1 cellular context compared by ENCODE assay signal in genomic region chr2:14285812-14286211, GRCh38.
TF ChIP-seq lines count a peak whose summit lies in the region.

No MANE protein-coding gene starts in this region.

TF ChIP-seq in GM23338, 12 proteins besides CTCF, POLR2A, EP300 and RAD21 (continued from another document):
- TF ChIP-seq, protein P1, sequence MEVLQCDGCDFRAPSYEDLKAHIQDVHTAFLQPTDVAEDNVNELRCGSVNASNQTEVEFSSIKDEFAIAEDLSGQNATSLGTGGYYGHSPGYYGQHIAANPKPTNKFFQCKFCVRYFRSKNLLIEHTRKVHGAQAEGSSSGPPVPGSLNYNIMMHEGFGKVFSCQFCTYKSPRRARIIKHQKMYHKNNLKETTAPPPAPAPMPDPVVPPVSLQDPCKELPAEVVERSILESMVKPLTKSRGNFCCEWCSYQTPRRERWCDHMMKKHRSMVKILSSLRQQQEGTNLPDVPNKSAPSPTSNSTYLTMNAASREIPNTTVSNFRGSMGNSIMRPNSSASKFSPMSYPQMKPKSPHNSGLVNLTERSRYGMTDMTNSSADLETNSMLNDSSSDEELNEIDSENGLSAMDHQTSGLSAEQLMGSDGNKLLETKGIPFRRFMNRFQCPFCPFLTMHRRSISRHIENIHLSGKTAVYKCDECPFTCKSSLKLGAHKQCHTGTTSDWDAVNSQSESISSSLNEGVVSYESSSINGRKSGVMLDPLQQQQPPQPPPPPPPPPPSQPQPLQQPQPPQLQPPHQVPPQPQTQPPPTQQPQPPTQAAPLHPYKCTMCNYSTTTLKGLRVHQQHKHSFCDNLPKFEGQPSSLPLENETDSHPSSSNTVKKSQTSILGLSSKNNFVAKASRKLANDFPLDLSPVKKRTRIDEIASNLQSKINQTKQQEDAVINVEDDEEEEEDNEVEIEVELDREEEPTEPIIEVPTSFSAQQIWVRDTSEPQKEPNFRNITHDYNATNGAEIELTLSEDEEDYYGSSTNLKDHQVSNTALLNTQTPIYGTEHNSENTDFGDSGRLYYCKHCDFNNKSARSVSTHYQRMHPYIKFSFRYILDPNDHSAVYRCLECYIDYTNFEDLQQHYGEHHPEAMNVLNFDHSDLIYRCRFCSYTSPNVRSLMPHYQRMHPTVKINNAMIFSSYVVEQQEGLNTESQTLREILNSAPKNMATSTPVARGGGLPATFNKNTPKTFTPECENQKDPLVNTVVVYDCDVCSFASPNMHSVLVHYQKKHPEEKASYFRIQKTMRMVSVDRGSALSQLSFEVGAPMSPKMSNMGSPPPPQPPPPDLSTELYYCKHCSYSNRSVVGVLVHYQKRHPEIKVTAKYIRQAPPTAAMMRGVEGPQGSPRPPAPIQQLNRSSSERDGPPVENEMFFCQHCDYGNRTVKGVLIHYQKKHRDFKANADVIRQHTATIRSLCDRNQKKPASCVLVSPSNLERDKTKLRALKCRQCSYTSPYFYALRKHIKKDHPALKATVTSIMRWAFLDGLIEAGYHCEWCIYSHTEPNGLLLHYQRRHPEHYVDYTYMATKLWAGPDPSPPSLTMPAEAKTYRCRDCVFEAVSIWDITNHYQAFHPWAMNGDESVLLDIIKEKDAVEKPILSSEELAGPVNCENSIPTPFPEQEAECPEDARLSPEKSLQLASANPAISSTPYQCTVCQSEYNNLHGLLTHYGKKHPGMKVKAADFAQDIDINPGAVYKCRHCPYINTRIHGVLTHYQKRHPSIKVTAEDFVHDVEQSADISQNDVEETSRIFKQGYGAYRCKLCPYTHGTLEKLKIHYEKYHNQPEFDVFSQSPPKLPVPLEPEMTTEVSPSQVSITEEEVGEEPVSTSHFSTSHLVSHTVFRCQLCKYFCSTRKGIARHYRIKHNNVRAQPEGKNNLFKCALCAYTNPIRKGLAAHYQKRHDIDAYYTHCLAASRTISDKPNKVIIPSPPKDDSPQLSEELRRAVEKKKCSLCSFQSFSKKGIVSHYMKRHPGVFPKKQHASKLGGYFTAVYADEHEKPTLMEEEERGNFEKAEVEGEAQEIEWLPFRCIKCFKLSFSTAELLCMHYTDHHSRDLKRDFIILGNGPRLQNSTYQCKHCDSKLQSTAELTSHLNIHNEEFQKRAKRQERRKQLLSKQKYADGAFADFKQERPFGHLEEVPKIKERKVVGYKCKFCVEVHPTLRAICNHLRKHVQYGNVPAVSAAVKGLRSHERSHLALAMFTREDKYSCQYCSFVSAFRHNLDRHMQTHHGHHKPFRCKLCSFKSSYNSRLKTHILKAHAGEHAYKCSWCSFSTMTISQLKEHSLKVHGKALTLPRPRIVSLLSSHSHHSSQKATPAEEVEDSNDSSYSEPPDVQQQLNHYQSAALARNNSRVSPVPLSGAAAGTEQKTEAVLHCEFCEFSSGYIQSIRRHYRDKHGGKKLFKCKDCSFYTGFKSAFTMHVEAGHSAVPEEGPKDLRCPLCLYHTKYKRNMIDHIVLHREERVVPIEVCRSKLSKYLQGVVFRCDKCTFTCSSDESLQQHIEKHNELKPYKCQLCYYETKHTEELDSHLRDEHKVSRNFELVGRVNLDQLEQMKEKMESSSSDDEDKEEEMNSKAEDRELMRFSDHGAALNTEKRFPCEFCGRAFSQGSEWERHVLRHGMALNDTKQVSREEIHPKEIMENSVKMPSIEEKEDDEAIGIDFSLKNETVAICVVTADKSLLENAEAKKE (CRISPR knock-in tag; IDR thresholded peaks at IDR 0.05), result no peak
- TF ChIP-seq ZNF114 (CRISPR knock-in tag; IDR thresholded peaks at IDR 0.05) (no peak), JUNB (IDR thresholded peaks at IDR 0.05; ENCODE audit: unreplicated experiment) (no peak), EZH2phosphoT487 (IDR thresholded peaks at IDR 0.05; ENCODE audit: unreplicated experiment) (no peak)
